ENCODE assay signal across 10 cellular contexts in genomic region chr1:223771469-223771813, GRCh38. TPM values are rescaled to one million over a fixed set of nuclear protein-coding genes. Genes with fewer than 3 reads are reported as not detected.
DNase-seq lines count a peak whose midpoint lies in the region; ATAC-seq lines count a peak whose summit lies in the region.
"Had no signal": no experiment of that assay in that cellular context is flagged by ENCODE, and none has a peak within 500 bp of the region (broad histone marks: within the 10 kb centered on the region; RNA-seq: fewer than 3 reads in every experiment).

No MANE protein-coding gene starts in this region.

- no peaks in the 10 kb centered on the region for H3K27me3 ChIP-seq in H7 (ENCODE audit: control insufficient read depth, insufficient read depth, low read length)

- H3K36me3 ChIP-seq in H7 (replicated peaks; ENCODE audit: control insufficient read depth, insufficient read depth, low read length), result peaks cover 16% of the 10 kb centered on the region

- no peak overlapping the region for H3K4me3 ChIP-seq in H7 (ENCODE audit: insufficient read depth, low read depth, low read length)

- peak overlapping the region; percentile 81 for H3K27ac ChIP-seq in epithelial cell of prostate

- ATAC-seq in GM18502 (IDR thresholded peaks at IDR 0.05; ENCODE audit: poor library complexity, unreplicated experiment) (peak; percentile 58), GM21723 (IDR thresholded peaks at IDR 0.05; ENCODE audit: unreplicated experiment) (no peak)

- DNase-seq in NCI-H146 (lab: John Stamatoyannopoulos, UW) (peak; percentile 73), epithelial cell of prostate (ENCODE audit: low read depth, low spot score) (no peak), renal cortical epithelial cell (ENCODE audit: low read depth) (peak; percentile 80), H7 (no peak), GM19238 (ENCODE audit: insufficient read length, low spot score) (no peak)
- DNase-seq in effector CD4-positive, alpha-beta T cell, result no peak
- DNase-seq: central memory CD4-positive, alpha-beta T cell; NCI-H1105 had no signal

RNA-seq across cellular contexts. Expression of gene CAPN2, which starts 59.1 kb away (rescaled TPM):
- 300 and 425 TPM in 2 replicates for total RNA-seq in renal cortical epithelial cell
- total RNA-seq in H7 (2014; rRNA removed; shearing (Covaris generic)), result 46.8 and 60.4 TPM in 2 replicates

Comparison
In these comparisons a context has a peak if more than half of its experiments do, and no peak if none do; other contexts are left out.
1. DNase-seq: peak in NCI-H146 (single experiment) and renal cortical epithelial cell (single experiment); none in epithelial cell of prostate (single experiment), H7 (single experiment), effector CD4-positive, alpha-beta T cell (single experiment) and GM19238 (single experiment).